Comparison of ENCODE assay signal across 1 cellular context in the genomic region with DNA sequence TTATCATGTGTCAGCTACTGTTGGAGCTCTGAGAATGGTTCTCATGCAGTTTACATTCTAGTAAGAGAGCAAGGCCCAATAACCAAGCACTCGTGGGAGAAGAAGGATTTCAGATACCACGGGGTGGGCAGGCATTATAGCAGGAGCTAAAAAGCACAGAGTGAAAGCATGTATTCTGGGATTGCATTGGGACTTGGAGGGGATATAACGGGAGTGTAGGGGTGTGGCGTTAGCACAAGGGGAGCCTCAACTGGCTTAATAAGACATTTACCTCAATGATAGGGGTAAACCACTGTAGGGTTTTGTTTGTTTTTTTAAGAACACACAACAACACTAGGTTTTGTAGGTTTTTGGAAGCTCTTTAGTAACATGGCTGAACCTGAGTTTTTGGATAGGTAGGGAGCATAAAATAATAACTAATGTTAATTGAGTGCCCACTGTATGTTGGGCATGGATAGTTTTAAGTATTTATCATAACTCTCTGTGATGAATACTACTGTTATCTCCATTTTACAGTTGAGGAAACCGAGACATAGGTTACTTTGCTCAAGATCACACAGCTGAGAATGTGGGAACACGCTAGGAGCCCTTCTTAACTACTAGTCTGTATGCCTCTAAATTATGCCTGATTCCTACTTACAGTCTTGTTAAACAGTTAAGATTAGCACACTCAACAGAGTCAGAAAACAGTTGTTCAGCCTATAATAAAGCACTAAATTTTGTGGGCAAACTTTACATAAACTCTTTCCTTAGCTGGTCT.
TF ChIP-seq lines count a peak whose summit lies in the region.

No MANE protein-coding gene starts in this region.

TF ChIP-seq in A549, 52 proteins besides CTCF, POLR2A, EP300 and RAD21 (continued from another document):
- TF ChIP-seq, protein P1, sequence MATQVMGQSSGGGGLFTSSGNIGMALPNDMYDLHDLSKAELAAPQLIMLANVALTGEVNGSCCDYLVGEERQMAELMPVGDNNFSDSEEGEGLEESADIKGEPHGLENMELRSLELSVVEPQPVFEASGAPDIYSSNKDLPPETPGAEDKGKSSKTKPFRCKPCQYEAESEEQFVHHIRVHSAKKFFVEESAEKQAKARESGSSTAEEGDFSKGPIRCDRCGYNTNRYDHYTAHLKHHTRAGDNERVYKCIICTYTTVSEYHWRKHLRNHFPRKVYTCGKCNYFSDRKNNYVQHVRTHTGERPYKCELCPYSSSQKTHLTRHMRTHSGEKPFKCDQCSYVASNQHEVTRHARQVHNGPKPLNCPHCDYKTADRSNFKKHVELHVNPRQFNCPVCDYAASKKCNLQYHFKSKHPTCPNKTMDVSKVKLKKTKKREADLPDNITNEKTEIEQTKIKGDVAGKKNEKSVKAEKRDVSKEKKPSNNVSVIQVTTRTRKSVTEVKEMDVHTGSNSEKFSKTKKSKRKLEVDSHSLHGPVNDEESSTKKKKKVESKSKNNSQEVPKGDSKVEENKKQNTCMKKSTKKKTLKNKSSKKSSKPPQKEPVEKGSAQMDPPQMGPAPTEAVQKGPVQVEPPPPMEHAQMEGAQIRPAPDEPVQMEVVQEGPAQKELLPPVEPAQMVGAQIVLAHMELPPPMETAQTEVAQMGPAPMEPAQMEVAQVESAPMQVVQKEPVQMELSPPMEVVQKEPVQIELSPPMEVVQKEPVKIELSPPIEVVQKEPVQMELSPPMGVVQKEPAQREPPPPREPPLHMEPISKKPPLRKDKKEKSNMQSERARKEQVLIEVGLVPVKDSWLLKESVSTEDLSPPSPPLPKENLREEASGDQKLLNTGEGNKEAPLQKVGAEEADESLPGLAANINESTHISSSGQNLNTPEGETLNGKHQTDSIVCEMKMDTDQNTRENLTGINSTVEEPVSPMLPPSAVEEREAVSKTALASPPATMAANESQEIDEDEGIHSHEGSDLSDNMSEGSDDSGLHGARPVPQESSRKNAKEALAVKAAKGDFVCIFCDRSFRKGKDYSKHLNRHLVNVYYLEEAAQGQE (IDR thresholded peaks at IDR 0.05), result no peak
- TF ChIP-seq ZSCAN20 (CRISPR knock-in tag; IDR thresholded peaks at IDR 0.05) (no peak), KDM1A (IDR thresholded peaks at IDR 0.05; ENCODE audit: low read depth) (no peak)
- TF ChIP-seq, protein P2, sequence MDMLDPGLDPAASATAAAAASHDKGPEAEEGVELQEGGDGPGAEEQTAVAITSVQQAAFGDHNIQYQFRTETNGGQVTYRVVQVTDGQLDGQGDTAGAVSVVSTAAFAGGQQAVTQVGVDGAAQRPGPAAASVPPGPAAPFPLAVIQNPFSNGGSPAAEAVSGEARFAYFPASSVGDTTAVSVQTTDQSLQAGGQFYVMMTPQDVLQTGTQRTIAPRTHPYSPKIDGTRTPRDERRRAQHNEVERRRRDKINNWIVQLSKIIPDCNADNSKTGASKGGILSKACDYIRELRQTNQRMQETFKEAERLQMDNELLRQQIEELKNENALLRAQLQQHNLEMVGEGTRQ (IDR thresholded peaks at IDR 0.05), result no peak
